Comparison of ENCODE assay signal across 29 cellular contexts in genomic region chr6:21001736-21002135, GRCh38.
A peak's percentile ranks its signal among the peaks of the same experiment; 100 is the strongest.
DNase-seq lines count a peak whose midpoint lies in the region; ATAC-seq, FAIRE-seq and TF ChIP-seq lines count a peak whose summit lies in the region.
"Had no signal": no experiment of that assay in that cellular context is flagged by ENCODE, and none has a peak within 500 bp of the region (broad histone marks: within the 10 kb centered on the region; RNA-seq: fewer than 3 reads in every experiment).

No MANE protein-coding gene starts in this region.

- H3K4me3 Mint-ChIP-seq in MCF 10A (ENCODE audit: unreplicated experiment): no peak overlapping the region
- H3K4me3 Mint-ChIP-seq: activated B cell treated with CpG ODN at 0.5 μM for 24 hours; activated naive CD8-positive, alpha-beta T cell; naive B cell; stimulated activated naive CD8-positive, alpha-beta T cell treated with anti-CD3 and anti-CD28 coated beads, Interleukin-15, Interleukin-2, amounts not matched to agents 100 ng/mL and 50 ng/mL, for 24 hours had no signal

- no peaks in the 10 kb centered on the region for H3K9me3 Mint-ChIP-seq in MCF 10A (ENCODE audit: unreplicated experiment)
- H3K9me3 Mint-ChIP-seq: activated B cell treated with CpG ODN at 0.5 μM for 24 hours; activated T-helper 2 cell treated with anti-CD3 and anti-CD28 coated beads, Interferon-gamma antibody, Interleukin-2, Interleukin-4, amounts not matched to agents 10 μg/mL and 5 μg/mL and 100 μg/mL, durations not matched to agents 14 hours and 24 hours and 36 hours; naive B cell had no signal

- H3K4me2 ChIP-seq in PC-9: no peak overlapping the region
- H3K4me2 ChIP-seq: BLaER1 had no signal

- H4K20me1 ChIP-seq in PC-9 (ENCODE audit: insufficient read depth): no peaks in the 10 kb centered on the region
- H4K20me1 ChIP-seq: BLaER1 had no signal

- TF ChIP-seq CTCF in MCF 10A (IDR thresholded peaks at IDR 0.05; ENCODE audit: unreplicated experiment) (no peak), breast epithelium (IDR thresholded peaks at IDR 0.05) (no peak), bronchial epithelial cell (IDR thresholded peaks at IDR 0.05; ENCODE audit: insufficient read depth, low read length, severe bottlenecking) (no peak), gastroesophageal sphincter (IDR thresholded peaks at IDR 0.05) (no peak), vagina (IDR thresholded peaks at IDR 0.05) (no peak), PC-9 (conservative IDR thresholded peaks at IDR 0.05) (no peak)

- CTCF ChIA-PET in MCF 10A (lab: Yijun Ruan, JAX) (no interaction called here), PC-9 (lab: Charles Lee) (no interaction called here)

- no peaks in the 10 kb centered on the region for H3K79me2 ChIP-seq in PC-9 (ENCODE audit: low read depth)

- no peaks in the 10 kb centered on the region for H3K27me3 Mint-ChIP-seq in MCF 10A (ENCODE audit: insufficient read depth, unreplicated experiment)
- H3K27me3 Mint-ChIP-seq: activated B cell treated with CpG ODN at 0.5 μM for 24 hours; activated naive CD8-positive, alpha-beta T cell; naive B cell; stimulated activated naive CD8-positive, alpha-beta T cell treated with anti-CD3 and anti-CD28 coated beads, Interleukin-15, Interleukin-2, amounts not matched to agents 100 ng/mL and 50 ng/mL, for 24 hours had no signal

- H3K36me3 ChIP-seq in breast epithelium: no peaks in the 10 kb centered on the region
- no peaks in the 10 kb centered on the region for H3K36me3 ChIP-seq in bronchial epithelial cell (ENCODE audit: control insufficient read depth, insufficient read depth, low read length)
- no peaks in the 10 kb centered on the region for H3K36me3 ChIP-seq in gastroesophageal sphincter
- H3K36me3 ChIP-seq in vagina: no peaks in the 10 kb centered on the region
- no peaks in the 10 kb centered on the region for H3K36me3 ChIP-seq in PC-9 (ENCODE audit: low read depth)
- H3K36me3 ChIP-seq: tibial nerve had no signal

- H3K4me1 Mint-ChIP-seq in MCF 10A (ENCODE audit: insufficient read depth, unreplicated experiment): peaks cover 32% of the 10 kb centered on the region

- no peak for FAIRE-seq in bronchial epithelial cell (lab: Jason Lieb, UNC)
- no peak for FAIRE-seq in RCC 7860 (lab: Jason Lieb, UNC)
- FAIRE-seq: GM12891 had no signal

- no peaks in the 10 kb centered on the region for H3K27me3 ChIP-seq in breast epithelium
- no peaks in the 10 kb centered on the region for H3K27me3 ChIP-seq in bronchial epithelial cell (ENCODE audit: control insufficient read depth, insufficient read depth, low read length)
- H3K27me3 ChIP-seq in gastroesophageal sphincter: no peaks in the 10 kb centered on the region
- no peaks in the 10 kb centered on the region for H3K27me3 ChIP-seq in vagina
- H3K27me3 ChIP-seq in PC-9 (ENCODE audit: insufficient read depth, low read depth): no peaks in the 10 kb centered on the region
- H3K27me3 ChIP-seq: BLaER1, tibial nerve had no signal

- H3K9me2 ChIP-seq in PC-9 (ENCODE audit: insufficient read depth): no peaks in the 10 kb centered on the region

- TF ChIP-seq POLR2A in breast epithelium (IDR thresholded peaks at IDR 0.05) (no peak), gastroesophageal sphincter (IDR thresholded peaks at IDR 0.05) (no peak), vagina (IDR thresholded peaks at IDR 0.05) (no peak)

- no peak for TF ChIP-seq EP300 in gastroesophageal sphincter (IDR thresholded peaks at IDR 0.05)

- ATAC-seq in gastroesophageal sphincter (peak; percentile 55), HG03521 (IDR thresholded peaks at IDR 0.05; ENCODE audit: unreplicated experiment) (no peak)

- H3F3A ChIP-seq in PC-9 (ENCODE audit: insufficient read depth, low read depth): peaks cover 9% of the 10 kb centered on the region; the same call in 1 of the 2 replicates

- H3K4me3 ChIP-seq in breast epithelium: no peak overlapping the region
- no peak overlapping the region for H3K4me3 ChIP-seq in bronchial epithelial cell (ENCODE audit: low read depth, low read length)
- H3K4me3 ChIP-seq in gastroesophageal sphincter: no peak overlapping the region
- no peak overlapping the region for H3K4me3 ChIP-seq in vagina
- H3K4me3 ChIP-seq in PC-9: no peak overlapping the region
- H3K4me3 ChIP-seq: BLaER1, tibial nerve had no signal

- no peaks in the 10 kb centered on the region for H3K36me3 Mint-ChIP-seq in MCF 10A (ENCODE audit: insufficient read depth, unreplicated experiment)

- no peak overlapping the region for H2AFZ ChIP-seq in PC-9

- intact Hi-C loops in MCF 10A (cut with micrococcal nuclease) (no loop called here), breast epithelium (cut with DNase I; ENCODE audit: low total_unique reads) (no loop called here), vagina (cut with DNase I) (no loop called here), PC-9 (cut with micrococcal nuclease; ENCODE audit: unreplicated experiment) (no loop called here)

- H3K9me3 ChIP-seq in breast epithelium (no peaks in the 10 kb centered on the region), gastroesophageal sphincter (no peaks in the 10 kb centered on the region), vagina (no peaks in the 10 kb centered on the region), PC-9 (ENCODE audit: insufficient read depth, low read depth) (no peaks in the 10 kb centered on the region)
- H3K9me3 ChIP-seq: BLaER1, Caco-2, tibial nerve had no signal

- BruUV-seq in MCF 10A (replicated peaks; lab: Mats Ljungman, UMichigan) (no TSS peak), PC-9 (replicated peaks; lab: Mats Ljungman, UMichigan) (no TSS peak)

- 45 to 52% methylated on average over 3 of the region's 3 CpGs for WGBS in gastroesophageal sphincter (ENCODE audit: low coverage in 1 of 2), 2 donors

- POLR2A ChIA-PET in MCF 10A (lab: Yijun Ruan, JAX): no interaction called here
- POLR2A ChIA-PET in PC-9 (lab: Charles Lee; ENCODE audit: unreplicated experiment): no interaction called here

- no peak overlapping the region for H3K27ac Mint-ChIP-seq in MCF 10A (ENCODE audit: low read depth, unreplicated experiment)
- H3K27ac Mint-ChIP-seq: activated B cell treated with CpG ODN at 0.5 μM for 24 hours; activated naive CD8-positive, alpha-beta T cell; activated T-helper 2 cell treated with anti-CD3 and anti-CD28 coated beads, Interferon-gamma antibody, Interleukin-2, Interleukin-4, amounts not matched to agents 10 μg/mL and 5 μg/mL and 100 μg/mL, durations not matched to agents 14 hours and 24 hours and 36 hours; stimulated activated naive CD8-positive, alpha-beta T cell treated with anti-CD3 and anti-CD28 coated beads, Interleukin-15, Interleukin-2, amounts not matched to agents 100 ng/mL and 50 ng/mL, for 24 hours had no signal

- DNase-seq in MCF 10A (ENCODE audit: unreplicated experiment) (peak; percentile 49), breast epithelium (ENCODE audit: low spot score in 2 of 2) (no peak), bronchial epithelial cell (ENCODE audit: low read depth) (peak; percentile 75), vagina (ENCODE audit: extremely low spot score in 2 of 2) (no peak), PC-9 (no peak), RCC 7860 (ENCODE audit: low spot score) (no peak)
- DNase-seq: 8988T; activated B cell treated with CpG ODN at 0.5 μM for 24 hours; activated CD4-positive, alpha-beta T cell treated with anti-CD3 and anti-CD28 coated beads, Interleukin-2, amount 50 U/mL, for 4 hours; activated CD8-positive, alpha-beta memory T cell treated with anti-CD3 and anti-CD28 coated beads, Interleukin-2, amount 50 U/mL, for 4 hours; Caco-2; dermis blood vessel endothelial cell; DMS79 treated with DMSO at 0.1 percent for 48 hours; kidney glomerular epithelial cell; naive B cell; NCI-H1417 treated with DMSO at 0.1 percent for 48 hours; NCI-H2107; NCI-H524 treated with DMSO at 0.1 percent for 48 hours; occipital lobe; stimulated activated CD4-positive, alpha-beta T cell treated with anti-CD3 and anti-CD28 coated beads, Interleukin-12 subunit alpha, Interleukin-12 subunit beta, amount 100 ng/mL, for 4 hours; T1000 had no signal

- H3K27ac ChIP-seq in breast epithelium: no peak overlapping the region
- H3K27ac ChIP-seq in gastroesophageal sphincter: no peak overlapping the region
- peak overlapping the region; percentile 47 for H3K27ac ChIP-seq in vagina
- no peak overlapping the region for H3K27ac ChIP-seq in PC-9
- H3K27ac ChIP-seq: BLaER1, tibial nerve had no signal

- H3K4me1 ChIP-seq in breast epithelium (no peaks in the 10 kb centered on the region), gastroesophageal sphincter (peaks cover 0 to 53% (median 0%) of the 10 kb centered on the region in 3 donors), vagina (peaks cover 8% of the 10 kb centered on the region), PC-9 (replicated peaks; ENCODE audit: insufficient read depth) (peaks cover 23% of the 10 kb centered on the region)
- H3K4me1 ChIP-seq: BLaER1 had no signal

Comparison
In these comparisons a context has a peak if more than half of its experiments do, and no peak if none do; other contexts are left out.
1. DNase-seq: peak in MCF 10A (single experiment) and bronchial epithelial cell (single experiment); none in breast epithelium (0 of 2), vagina (0 of 2), PC-9 (0 of 2) and RCC 7860 (single experiment).